In genomic region chr3:184360834-184361531, GRCh38 we compare ENCODE assay signal across 8 cellular contexts. TPM values are rescaled to one million over a fixed set of nuclear protein-coding genes. Genes with fewer than 3 reads are reported as not detected.
DNase-seq lines count a peak whose midpoint lies in the region; ATAC-seq and TF ChIP-seq lines count a peak whose summit lies in the region.

No MANE protein-coding gene starts in this region.

- WGBS in esophagus squamous epithelium, 2 donors, result 11 to 32% methylated on average over 5 to 16 of the region's 25 CpGs
- WGBS in psoas muscle, 3 donors, result 10 to 12% (median 10%) methylated on average over 24 to 25 of the region's 25 CpGs

- ATAC-seq in left cardiac atrium (no peak), psoas muscle (no peak), HG03442 (IDR thresholded peaks at IDR 0.05; ENCODE audit: unreplicated experiment) (no peak)

- peak overlapping the region; percentile 69 for H3K4me3 ChIP-seq in cardiac muscle cell
- H3K4me3 ChIP-seq in esophagus squamous epithelium, result peak overlapping the region; percentile 64 to 94 (median 86)
- peak overlapping the region; percentile 96 for H3K4me3 ChIP-seq in psoas muscle

- intact Hi-C loops in left cardiac atrium (cut with DNase I), result no loop called here
- intact Hi-C loops in esophagus squamous epithelium (cut with DNase I), result no loop called here
- intact Hi-C loops in psoas muscle (cut with DNase I), result no loop called here

- H3K9me3 ChIP-seq in cardiac muscle cell (ENCODE audit: low read depth) (no peaks in the 10 kb centered on the region), esophagus squamous epithelium (no peaks in the 10 kb centered on the region), psoas muscle (no peaks in the 10 kb centered on the region)

- H3K36me3 ChIP-seq in cardiac muscle cell, result peaks cover 10% of the 10 kb centered on the region
- peaks cover 0 to 40% (median 0%) of the 10 kb centered on the region in 3 donors for H3K36me3 ChIP-seq in esophagus squamous epithelium
- peaks cover 0 to 17% of the 10 kb centered on the region in 2 donors for H3K36me3 ChIP-seq in psoas muscle (ENCODE audit: insufficient read depth in 1 of 2, low read depth in 1 of 2)

- peaks cover 14% of the 10 kb centered on the region for H3K4me1 ChIP-seq in cardiac muscle cell (ENCODE audit: low read depth)
- peaks cover 16 to 42% (median 21%) of the 10 kb centered on the region in 3 donors for H3K4me1 ChIP-seq in esophagus squamous epithelium
- H3K4me1 ChIP-seq in psoas muscle, result peaks cover 11% of the 10 kb centered on the region

- no peak for TF ChIP-seq POLR2A in esophagus squamous epithelium (IDR thresholded peaks at IDR 0.05)

- H3K27me3 ChIP-seq in cardiac muscle cell (no peaks in the 10 kb centered on the region), esophagus squamous epithelium (no peaks in the 10 kb centered on the region), psoas muscle (ENCODE audit: insufficient read depth in 3 of 3, low read length in 2 of 3) (no peaks in the 10 kb centered on the region)

- DNase-seq in cardiac muscle cell (ENCODE audit: low read depth in 1 of 2, low spot score in 1 of 2), result no peak
- DNase-seq in left cardiac atrium, result no peak
- peak; percentile 29 for DNase-seq in RPMI8226
- no peak for DNase-seq in esophagus squamous epithelium (lab: John Stamatoyannopoulos, UW)
- no peak for DNase-seq in psoas muscle
- no peak for DNase-seq in SIG-M5 (lab: John Stamatoyannopoulos, UW)
- no peak for DNase-seq in inferior parietal cortex (ENCODE audit: extremely low spot score)

- H3K27ac ChIP-seq in cardiac muscle cell, result no peak overlapping the region
- H3K27ac ChIP-seq in esophagus squamous epithelium, result peak overlapping the region; percentile 97 to 99 (median 98)
- H3K27ac ChIP-seq in psoas muscle, result peak overlapping the region; percentile 98

- TF ChIP-seq CTCF in cardiac muscle cell (IDR thresholded peaks at IDR 0.05; ENCODE audit: low read depth, low read length), result no peak
- no peak for TF ChIP-seq CTCF in esophagus squamous epithelium (IDR thresholded peaks at IDR 0.05)
- no peak for TF ChIP-seq CTCF in psoas muscle (IDR thresholded peaks at IDR 0.05)

RNA-seq across cellular contexts. Expression of gene CLCN2, which starts 0.4 kb away (rescaled TPM):
- total RNA-seq in cardiac muscle cell (13.1 and 18.4 TPM in 2 replicates), left cardiac atrium (1 to 10 TPM; 2.3 to 2.6 TPM), esophagus squamous epithelium (1 to 10 TPM; 2.1 to 4.2 (median 3.0) TPM), psoas muscle (1 to 10 TPM in 3 of 4 donors, under 1 TPM in 1; 0.64 to 2.3 (median 1.4) TPM)
- polyA plus RNA-seq in cardiac muscle cell (10.3 and 12.3 TPM in 2 replicates), psoas muscle (1 to 10 TPM; 1.2 to 2.8 (median 2.0) TPM)

RNA-seq across cellular contexts. Expression of gene POLR2H, which starts 0.5 kb away (rescaled TPM):
- total RNA-seq in cardiac muscle cell (112 and 122 TPM in 2 replicates), left cardiac atrium (10 to 100 TPM; 26.8 to 34.4 TPM), esophagus squamous epithelium (10 to 100 TPM; 49.5 to 98.5 (median 64.9) TPM), psoas muscle (10 to 100 TPM; 21.2 to 33.2 (median 28.6) TPM)
- polyA plus RNA-seq in cardiac muscle cell (96.2 and 107 TPM in 2 replicates), psoas muscle (100 to 1,000 TPM in 1 of 3 donors, 10 to 100 TPM in 2; 41.6 to 117 (median 62.8) TPM)

RNA-seq across cellular contexts. Expression of gene THPO, which starts 17.0 kb away (rescaled TPM):
- total RNA-seq in cardiac muscle cell (3.0 and 3.1 TPM in 2 replicates), left cardiac atrium (under 1 TPM; 0.50 to 0.58 TPM), esophagus squamous epithelium (under 1 TPM in 1 of 4 donors, not detected in 3; 0.57 TPM), psoas muscle (1 to 10 TPM in 2 of 4 donors, under 1 TPM in 2; 0.79 to 3.0 (median 1.3) TPM)
- polyA plus RNA-seq in cardiac muscle cell (3.1 and 3.5 TPM in 2 replicates), psoas muscle (1 to 10 TPM in 1 of 3 donors, under 1 TPM in 2; 0.49 to 1.2 (median 0.55) TPM)

RNA-seq across cellular contexts. Expression of gene CHRD, which starts 18.9 kb away (rescaled TPM):
- total RNA-seq in cardiac muscle cell (16.0 and 33.0 TPM in 2 replicates), left cardiac atrium (10 to 100 TPM in 1 of 2 donors, 1 to 10 TPM in 1; 7.2 to 12.2 TPM), esophagus squamous epithelium (10 to 100 TPM in 1 of 4 donors, 1 to 10 TPM in 1, under 1 TPM in 2; 0.11 to 10.7 (median 2.8) TPM), psoas muscle (10 to 100 TPM in 1 of 4 donors, 1 to 10 TPM in 3; 4.1 to 10.5 (median 6.3) TPM)
- polyA plus RNA-seq in cardiac muscle cell (10.8 and 20.4 TPM in 2 replicates), psoas muscle (1 to 10 TPM; 2.5 to 5.2 (median 5.1) TPM)

RNA-seq across cellular contexts. Expression of gene FAM131A, which starts 23.6 kb away (rescaled TPM):
- total RNA-seq in cardiac muscle cell, result 22.1 and 34.3 TPM in 2 replicates
- polyA plus RNA-seq in cardiac muscle cell, result 9.6 and 16.0 TPM in 2 replicates
- total RNA-seq in left cardiac atrium, result 10 to 100 TPM; 21.0 to 31.1 TPM
- total RNA-seq in esophagus squamous epithelium, result 10 to 100 TPM in 2 of 4 donors, 1 to 10 TPM in 2; 7.4 to 20.2 (median 10.4) TPM
- total RNA-seq in psoas muscle, result 10 to 100 TPM; 12.6 to 20.3 (median 13.9) TPM
- 10 to 100 TPM; 12.9 to 26.8 (median 20.2) TPM for polyA plus RNA-seq in psoas muscle
